In the genomic region with DNA sequence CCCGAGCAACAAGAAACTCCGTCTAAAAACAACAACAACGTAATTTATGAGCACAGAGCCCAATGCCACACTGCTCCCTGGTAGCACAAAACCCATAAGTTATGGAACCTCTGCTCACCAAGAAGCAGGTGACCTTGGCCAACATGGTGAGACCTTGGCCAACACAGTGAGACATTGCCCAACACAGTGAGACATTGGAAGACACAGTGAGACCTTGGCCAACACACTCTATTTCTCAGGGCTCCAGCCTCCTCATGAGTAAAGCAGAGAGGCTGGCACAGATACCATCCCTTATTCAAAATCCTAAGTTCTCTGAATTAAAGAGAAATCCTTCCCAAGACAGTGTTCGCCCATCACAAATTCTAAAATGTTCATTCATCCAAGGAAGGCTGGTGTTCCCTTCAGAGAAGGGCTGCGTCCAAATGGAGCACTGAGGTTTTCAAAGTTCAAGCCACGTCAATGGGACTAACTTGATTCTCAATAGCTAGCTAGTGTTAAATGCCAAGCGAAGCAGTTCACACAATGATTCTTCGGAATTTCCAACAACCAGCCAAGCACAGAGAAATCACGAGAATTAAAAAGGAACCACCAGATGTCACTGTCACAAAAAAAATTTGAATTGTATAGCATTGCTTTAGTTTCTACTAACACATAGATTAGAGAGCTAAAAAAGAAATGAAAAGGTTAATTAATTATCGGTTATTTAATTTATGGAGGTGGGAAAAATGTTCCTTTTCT, we compare ENCODE assay signal across 8 cellular contexts. TPM values are rescaled to one million over a fixed set of nuclear protein-coding genes. Genes with fewer than 3 reads are reported as not detected.
A peak's percentile ranks its signal among the peaks of the same experiment; 100 is the strongest.
DNase-seq lines count a peak whose midpoint lies in the region; ATAC-seq and TF ChIP-seq lines count a peak whose summit lies in the region.

No MANE protein-coding gene starts in this region.

- 67 to 75% methylated on average over 10 of the region's 10 CpGs for WGBS in lung, 2 donors

- H3K4me1 ChIP-seq in lung (ENCODE audit: control insufficient read depth in 2 of 2, insufficient read depth in 2 of 2, low read length in 2 of 2): peaks cover 0 to 6% of the 10 kb centered on the region in 2 donors

- in situ Hi-C loops in KBM-7 (cut with MboI; ENCODE audit: low pct_unique_long_range_greater_than_20kb, low sequenced_read_pairs): loop anchor here (25.0 kb wide), 1 partner anchor 135 kb away; a partner anchor contains a TSS
- in situ Hi-C loops in astrocyte of the spinal cord (cut with HindIII; ENCODE audit: low sequenced_read_pairs): no loop called here

- H3K9me3 ChIP-seq in lung (ENCODE audit: control insufficient read depth in 2 of 2, insufficient read depth in 1 of 2, low read length in 1 of 2): peaks cover 0 to 1% of the 10 kb centered on the region in 2 donors

- H3K4me3 ChIP-seq in astrocyte of the spinal cord (ENCODE audit: low read depth, low read length): no peak overlapping the region
- no peak overlapping the region for H3K4me3 ChIP-seq in lung

- DNase-seq in NCI-H2227 (lab: John Stamatoyannopoulos, UW; ENCODE audit: unreplicated experiment): peak; percentile 18
- DNase-seq in NCI-H2227 treated with DMSO at 0.1 percent for 48 hours (lab: John Stamatoyannopoulos, UW): no peak
- peak; percentile 48 for DNase-seq in KBM-7
- DNase-seq in astrocyte of the spinal cord (ENCODE audit: low read depth, low spot score): peak; percentile 52
- DNase-seq in lung (ENCODE audit: low spot score): no peak

- no peaks in the 10 kb centered on the region for H3K36me3 ChIP-seq in lung (ENCODE audit: control insufficient read depth in 2 of 2, insufficient read depth in 2 of 2, low read length in 2 of 2)

- H3K27me3 ChIP-seq in lung (ENCODE audit: control insufficient read depth, insufficient read depth): no peaks in the 10 kb centered on the region

- TF ChIP-seq CTCF in astrocyte of the spinal cord (IDR thresholded peaks at IDR 0.05; ENCODE audit: low read depth, low read length) (peak; percentile 24), lung (IDR thresholded peaks at IDR 0.05; ENCODE audit: control extremely low read depth, extremely low read depth) (peak; percentile 12)

- no peak overlapping the region for H3K27ac ChIP-seq in lung (ENCODE audit: low read depth in 1 of 2, low read length in 1 of 2)

- ATAC-seq in lung (ENCODE audit: insufficient read depth, low FRiP score) (no peak), HG03280 (IDR thresholded peaks at IDR 0.05; ENCODE audit: unreplicated experiment) (no peak), GM21360 (IDR thresholded peaks at IDR 0.05; ENCODE audit: unreplicated experiment) (no peak), HG03039 (IDR thresholded peaks at IDR 0.05; ENCODE audit: unreplicated experiment) (no peak)

RNA-seq across cellular contexts. Expression of a gene that starts 29.4 kb away (rescaled TPM):
- total RNA-seq in lung: 10 to 100 TPM; 26.6 to 30.0 TPM
- polyA plus RNA-seq in lung: 10 to 100 TPM in 1 of 2 donors, 1 to 10 TPM in 1; 4.2 to 11.8 TPM

Comparison
In these comparisons a context has a peak if more than half of its experiments do, and no peak if none do; other contexts are left out.
1. DNase-seq: peak in NCI-H2227 (single experiment), KBM-7 (single experiment) and astrocyte of the spinal cord (single experiment); none in NCI-H2227 treated with DMSO at 0.1 percent for 48 hours (single experiment) and lung (single experiment).